11 cellular contexts compared by ENCODE assay signal in genomic region chr12:104477812-104478388, GRCh38. TPM values are rescaled to one million over a fixed set of nuclear protein-coding genes. Genes with fewer than 3 reads are reported as not detected.
DNase-seq lines count a peak whose midpoint lies in the region; ATAC-seq, FAIRE-seq and TF ChIP-seq lines count a peak whose summit lies in the region.
"Had no signal": no experiment of that assay in that cellular context is flagged by ENCODE, and none has a peak within 500 bp of the region (broad histone marks: within the 10 kb centered on the region; RNA-seq: fewer than 3 reads in every experiment).

No MANE protein-coding gene starts in this region.

- POLR2A ChIA-PET in RWPE1 (lab: Yijun Ruan, JAX; ENCODE audit: low non-redundant PET): no interaction called here

- peak overlapping the region; percentile 96 for H3K27ac Mint-ChIP-seq in activated T-helper 2 cell treated with anti-CD3 and anti-CD28 coated beads, Interferon-gamma antibody, Interleukin-2, Interleukin-4, amounts not matched to agents 10 μg/mL and 5 μg/mL and 100 μg/mL, durations not matched to agents 14 hours and 24 hours and 36 hours
- H3K27ac Mint-ChIP-seq: mesothelial cell of epicardium had no signal

- H3K36me3 Mint-ChIP-seq in activated T-helper 2 cell treated with anti-CD3 and anti-CD28 coated beads, Interferon-gamma antibody, Interleukin-2, Interleukin-4, amounts not matched to agents 10 μg/mL and 5 μg/mL and 100 μg/mL, durations not matched to agents 14 hours and 24 hours and 36 hours (ENCODE audit: low read depth): peaks cover 42% of the 10 kb centered on the region
- H3K36me3 Mint-ChIP-seq: mesothelial cell of epicardium had no signal

- peaks cover 82% of the 10 kb centered on the region for H3K4me1 Mint-ChIP-seq in activated T-helper 2 cell treated with anti-CD3 and anti-CD28 coated beads, Interferon-gamma antibody, Interleukin-2, Interleukin-4, amounts not matched to agents 10 μg/mL and 5 μg/mL and 100 μg/mL, durations not matched to agents 14 hours and 24 hours and 36 hours (ENCODE audit: low read depth)

- H3K9me3 ChIP-seq in MM.1S (replicated peaks; ENCODE audit: insufficient read depth, low read length): no peaks in the 10 kb centered on the region
- no peaks in the 10 kb centered on the region for H3K9me3 ChIP-seq in osteoblast (ENCODE audit: low read depth, low read length)

- TF ChIP-seq CTCF in MM.1S (IDR thresholded peaks at IDR 0.05; ENCODE audit: low read length) (no peak), osteoblast (IDR thresholded peaks at IDR 0.05; ENCODE audit: extremely low read depth, low read depth, low read length) (no peak), RWPE1 (conservative IDR thresholded peaks at IDR 0.05; ENCODE audit: low read depth) (no peak)

- H3K27me3 Mint-ChIP-seq in activated T-helper 2 cell treated with anti-CD3 and anti-CD28 coated beads, Interferon-gamma antibody, Interleukin-2, Interleukin-4, amounts not matched to agents 10 μg/mL and 5 μg/mL and 100 μg/mL, durations not matched to agents 14 hours and 24 hours and 36 hours (ENCODE audit: low read depth): no peaks in the 10 kb centered on the region

- H3K36me3 ChIP-seq in MM.1S (replicated peaks; ENCODE audit: insufficient read depth, low read length) (no peaks in the 10 kb centered on the region), osteoblast (ENCODE audit: insufficient read depth, low read length) (no peaks in the 10 kb centered on the region)
- H3K36me3 ChIP-seq: heart left ventricle had no signal

- TF ChIP-seq POLR2A in GM12891 (IDR thresholded peaks at IDR 0.05; ENCODE audit: low read depth, low read length): 0 out of 2 replicates have a peak, but pooled peaks have one; percentile 10

- H3K27me3 ChIP-seq in MM.1S (replicated peaks; ENCODE audit: insufficient read depth, low read length): no peaks in the 10 kb centered on the region
- H3K27me3 ChIP-seq in osteoblast (ENCODE audit: insufficient read depth, low read length): no peaks in the 10 kb centered on the region
- H3K27me3 ChIP-seq: heart left ventricle had no signal

- no peak for FAIRE-seq in GM12891 (lab: Jason Lieb, UNC)

- no peaks in the 10 kb centered on the region for H4K20me1 ChIP-seq in MM.1S (ENCODE audit: insufficient read depth, low read length)
- H4K20me1 ChIP-seq in osteoblast (ENCODE audit: insufficient read depth, low read length): no peaks in the 10 kb centered on the region

- no peaks in the 10 kb centered on the region for H3K9me3 Mint-ChIP-seq in activated T-helper 2 cell treated with anti-CD3 and anti-CD28 coated beads, Interferon-gamma antibody, Interleukin-2, Interleukin-4, amounts not matched to agents 10 μg/mL and 5 μg/mL and 100 μg/mL, durations not matched to agents 14 hours and 24 hours and 36 hours
- H3K9me3 Mint-ChIP-seq: mesothelial cell of epicardium had no signal

- H3K4me1 ChIP-seq in MM.1S (ENCODE audit: low read length) (peaks cover 43% of the 10 kb centered on the region), osteoblast (ENCODE audit: insufficient read depth, low read length) (peaks cover 24% of the 10 kb centered on the region)

- peak overlapping the region; percentile 83 for H3K4me3 Mint-ChIP-seq in activated T-helper 2 cell treated with anti-CD3 and anti-CD28 coated beads, Interferon-gamma antibody, Interleukin-2, Interleukin-4, amounts not matched to agents 10 μg/mL and 5 μg/mL and 100 μg/mL, durations not matched to agents 14 hours and 24 hours and 36 hours (ENCODE audit: low read depth)
- H3K4me3 Mint-ChIP-seq: mesothelial cell of epicardium had no signal

- ATAC-seq in HG03571 (IDR thresholded peaks at IDR 0.05; ENCODE audit: unreplicated experiment): no peak

- peak overlapping the region; percentile 93 for H3K4me2 ChIP-seq in MM.1S (ENCODE audit: low read depth, low read length)
- H3K4me2 ChIP-seq in osteoblast (ENCODE audit: insufficient read depth, low read length): peak overlapping the region; percentile 56

- CTCF ChIA-PET in RWPE1 (lab: Yijun Ruan, JAX): no interaction called here

- intact Hi-C loops in activated T-helper 2 cell treated with anti-CD3 and anti-CD28 coated beads, Interferon-gamma antibody, Interleukin-2, Interleukin-4, amounts not matched to agents 10 μg/mL and 5 μg/mL and 100 μg/mL, durations not matched to agents 14 hours and 24 hours and 36 hours (cut with micrococcal nuclease): loop anchor here (1.0 to 10.0 kb wide), 5 partner anchors 9 to 457 kb away; no protein-coding TSS in a partner anchor

- H2AFZ ChIP-seq in MM.1S (ENCODE audit: low read length) (0 out of 2 replicates have a peak overlapping the region, but pooled peaks have one; percentile 18), osteoblast (ENCODE audit: low read length) (peak overlapping the region; percentile 11)

- H3F3A ChIP-seq in MM.1S (ENCODE audit: insufficient read depth, low read length): peaks cover 15% of the 10 kb centered on the region

- no peak for DNase-seq in GM12891 (ENCODE audit: insufficient read length, low spot score)
- no peak for DNase-seq in MM.1S
- no peak for DNase-seq in activated T-helper 2 cell treated with anti-CD3 and anti-CD28 coated beads, Interferon-gamma antibody, Interleukin-2, Interleukin-4, amounts not matched to agents 10 μg/mL and 5 μg/mL and 100 μg/mL, durations not matched to agents 14 hours and 24 hours and 36 hours (ENCODE audit: low spot score)
- no peak for DNase-seq in osteoblast (ENCODE audit: insufficient read length, low spot score, missing footprints)
- DNase-seq in stimulated activated CD4-positive, alpha-beta T cell treated with anti-CD3 and anti-CD28 coated beads, Interleukin-4, amount 100 ng/mL, for 4 hours: no peak
- no peak for DNase-seq in RWPE1 (ENCODE audit: low spot score)
- DNase-seq: cortex of kidney, heart left ventricle, NCI-H1048 had no signal

- H3K9me2 ChIP-seq in MM.1S (replicated peaks; ENCODE audit: insufficient read depth, low read length): no peaks in the 10 kb centered on the region

- H3K27ac ChIP-seq in MM.1S (ENCODE audit: low read length) (peak overlapping the region; percentile 71; the same call in 1 of the 2 replicates), osteoblast (ENCODE audit: low read depth, low read length) (no peak overlapping the region), RWPE1 (no peak overlapping the region)

- H3K79me2 ChIP-seq in MM.1S (ENCODE audit: low read length) (peaks cover 76% of the 10 kb centered on the region), osteoblast (ENCODE audit: insufficient read depth, low read length) (peaks cover 65% of the 10 kb centered on the region)

- H3K9ac ChIP-seq in MM.1S (ENCODE audit: low read length): peak overlapping the region; percentile 43; the same call in 1 of the 2 replicates

- H3K4me3 ChIP-seq in MM.1S (ENCODE audit: low read length) (peak overlapping the region; percentile 53), osteoblast (ENCODE audit: insufficient read depth, low read length) (no peak overlapping the region)

TF ChIP-seq in GM12891, 5 proteins besides CTCF, POLR2A, EP300 and RAD21:
- TF ChIP-seq SPI1 (IDR thresholded peaks at IDR 0.05; ENCODE audit: low read depth, low read length) (no peak), POU2F2 (IDR thresholded peaks at IDR 0.05; ENCODE audit: low read depth, low read length) (no peak), PAX5 (IDR thresholded peaks at IDR 0.05; ENCODE audit: insufficient read depth, low read length, severe bottlenecking) (no peak), TAF1 (IDR thresholded peaks at IDR 0.05; ENCODE audit: low read depth, low read length) (no peak), POLR2AphosphoS5 (IDR thresholded peaks at IDR 0.05; ENCODE audit: low read depth, low read length) (no peak)

RNA-seq across cellular contexts. Expression of gene CHST11, which starts 21.2 kb away (rescaled TPM):
- polyA plus RNA-seq in GM12891 (2012; ENCODE audit: low read depth, missing spikeins): 9.8 TPM
- total RNA-seq in activated T-helper 2 cell treated with anti-CD3 and anti-CD28 coated beads, Interferon-gamma antibody, Interleukin-2, Interleukin-4, amounts not matched to agents 10 μg/mL and 5 μg/mL and 100 μg/mL, durations not matched to agents 14 hours and 24 hours and 36 hours: 41.0 and 50.6 TPM in 2 replicates
- total RNA-seq in osteoblast: 23.0 and 24.6 TPM in 2 replicates
